In genomic region chr2:24930768-24931167, GRCh38 we compare ENCODE assay signal across 9 cellular contexts. TPM values are rescaled to one million over a fixed set of nuclear protein-coding genes. Genes with fewer than 3 reads are reported as not detected.
DNase-seq lines count a peak whose midpoint lies in the region; ATAC-seq and TF ChIP-seq lines count a peak whose summit lies in the region.
"Had no signal": no experiment of that assay in that cellular context is flagged by ENCODE, and none has a peak within 500 bp of the region (broad histone marks: within the 10 kb centered on the region; RNA-seq: fewer than 3 reads in every experiment).

No MANE protein-coding gene starts in this region.

- H3K9me3 ChIP-seq in WERI-Rb-1 (ENCODE audit: severe bottlenecking): no peaks in the 10 kb centered on the region

- no peak overlapping the region for H3K27ac Mint-ChIP-seq in Calu3 (ENCODE audit: unreplicated experiment)

- no peak overlapping the region for H3K27ac ChIP-seq in WERI-Rb-1

- no TSS peak for BruUV-seq in Calu3 (replicated peaks; lab: Mats Ljungman, UMichigan)

- ATAC-seq in GM19455 (IDR thresholded peaks at IDR 0.05; ENCODE audit: unreplicated experiment): peak; percentile 60
- ATAC-seq in HG03565 (IDR thresholded peaks at IDR 0.05; ENCODE audit: unreplicated experiment): peak; percentile 75

- in situ Hi-C loops in G401 (cut with HindIII; ENCODE audit: low sequenced_read_pairs): no loop called here

- no peak overlapping the region for H3K4me3 ChIP-seq in epithelial cell of esophagus (ENCODE audit: low read length)
- no peak overlapping the region for H3K4me3 ChIP-seq in WERI-Rb-1 (ENCODE audit: low read depth, low read length)
- H3K4me3 ChIP-seq: dorsolateral prefrontal cortex had no signal

- H3K36me3 Mint-ChIP-seq in Calu3 (ENCODE audit: insufficient read depth, unreplicated experiment): no peaks in the 10 kb centered on the region

- CTCF ChIA-PET in Calu3 (lab: Charles Lee): interaction anchor here (0.5 to 0.7 kb wide), 2 partner anchors 9 to 1460 kb away, joined by 3 read pairs; no protein-coding TSS in a partner anchor

- no peak overlapping the region for H3K4me3 Mint-ChIP-seq in Calu3 (ENCODE audit: low read depth, unreplicated experiment)

- H3K27me3 ChIP-seq in WERI-Rb-1 (ENCODE audit: insufficient read depth, low read depth, severe bottlenecking): no peaks in the 10 kb centered on the region
- H3K27me3 ChIP-seq: dorsolateral prefrontal cortex had no signal

- peak; percentile 51 for DNase-seq in G401 (ENCODE audit: low spot score)
- DNase-seq in epithelial cell of esophagus (ENCODE audit: low read depth): peak; percentile 51
- DNase-seq in DMS53 treated with DMSO at 0.1 percent for 48 hours (lab: John Stamatoyannopoulos, UW; ENCODE audit: unreplicated experiment): no peak
- no peak for DNase-seq in WERI-Rb-1
- DNase-seq in inferior parietal cortex (ENCODE audit: extremely low spot score): no peak
- no peak for DNase-seq in Calu3

- intact Hi-C loops in Calu3 (cut with micrococcal nuclease; ENCODE audit: unreplicated experiment): no loop called here

- H3K9me3 Mint-ChIP-seq in Calu3 (ENCODE audit: low read depth, unreplicated experiment): no peaks in the 10 kb centered on the region

- no peak for TF ChIP-seq CTCF in epithelial cell of esophagus (IDR thresholded peaks at IDR 0.05; ENCODE audit: insufficient read depth, low read depth, low read length, missing control alignments)
- no peak for TF ChIP-seq CTCF in WERI-Rb-1 (IDR thresholded peaks at IDR 0.05; ENCODE audit: low read depth, low read length)
- no peak for TF ChIP-seq CTCF in Calu3 (IDR thresholded peaks at IDR 0.05; ENCODE audit: unreplicated experiment)

- no peaks in the 10 kb centered on the region for H3K36me3 ChIP-seq in WERI-Rb-1

- H3K27me3 Mint-ChIP-seq in Calu3 (ENCODE audit: unreplicated experiment): peaks cover 8% of the 10 kb centered on the region

- no peaks in the 10 kb centered on the region for H3K4me1 Mint-ChIP-seq in Calu3 (ENCODE audit: low read depth, unreplicated experiment)

RNA-seq across cellular contexts. Expression of gene ADCY3, which starts 10.7 kb away (rescaled TPM):
- total RNA-seq in G401 (2014; rRNA removed; shearing (Covaris generic)): 20.4 and 22.3 TPM in 2 replicates
- 57.6 and 63.7 TPM in 2 replicates for total RNA-seq in Calu3 (2022)

RNA-seq across cellular contexts. Expression of gene DNAJC27, which starts 41.0 kb away (rescaled TPM):
- 6.5 and 9.8 TPM in 2 replicates for total RNA-seq in G401 (2014; rRNA removed; shearing (Covaris generic))
- total RNA-seq in Calu3 (2022): 4.6 and 4.9 TPM in 2 replicates

Comparison
In these comparisons a context has a peak if more than half of its experiments do, and no peak if none do; other contexts are left out.
1. DNase-seq: peak in G401 (single experiment) and epithelial cell of esophagus (single experiment); none in DMS53 treated with DMSO at 0.1 percent for 48 hours (single experiment), WERI-Rb-1 (single experiment), inferior parietal cortex (single experiment) and Calu3 (single experiment).